In the genomic region with DNA sequence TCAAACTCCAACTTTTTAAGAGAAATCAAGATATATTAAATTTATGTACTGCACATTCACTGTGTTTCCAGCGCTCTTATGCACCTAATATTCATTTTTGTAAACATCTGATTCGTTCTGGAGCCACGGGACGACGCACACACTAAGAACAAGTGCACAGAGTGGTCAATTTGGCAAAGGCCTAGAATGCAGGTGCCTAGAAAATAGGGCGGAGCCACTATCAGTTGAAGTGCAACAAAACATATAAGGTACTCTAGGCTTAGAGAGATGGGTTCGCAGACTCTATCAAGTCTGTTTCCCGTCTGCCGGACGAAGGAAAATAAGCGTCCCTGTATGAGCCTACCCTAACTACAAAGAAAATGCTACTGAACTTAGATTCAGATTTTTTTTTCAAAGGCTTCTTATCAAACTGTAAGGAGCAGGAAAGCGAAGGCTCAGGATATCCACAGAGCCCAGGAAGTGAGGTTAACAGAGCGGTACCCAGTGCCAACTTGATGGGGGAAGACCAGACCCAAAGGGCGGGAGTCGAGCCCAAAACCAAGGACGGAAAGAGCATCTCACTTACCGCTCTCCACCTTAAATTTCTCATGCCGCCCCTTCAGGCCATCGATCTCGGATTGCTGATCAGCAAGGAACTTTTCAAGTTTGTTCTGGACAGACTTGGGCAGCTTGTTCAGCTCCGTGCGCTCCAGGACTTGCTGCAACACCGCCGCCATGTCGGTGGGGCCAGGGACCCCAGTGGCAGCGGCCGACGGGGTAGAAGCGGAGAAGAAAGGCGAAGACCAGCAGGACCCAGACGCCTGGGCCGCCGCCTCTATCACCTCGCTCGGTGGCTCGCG, we compare ENCODE assay signal across 8 cellular contexts. TPM values are rescaled to one million over a fixed set of nuclear protein-coding genes. Genes with fewer than 3 reads are reported as not detected.
A peak's percentile ranks its signal among the peaks of the same experiment; 100 is the strongest.
DNase-seq lines count a peak whose midpoint lies in the region; ATAC-seq and TF ChIP-seq lines count a peak whose summit lies in the region.

No MANE protein-coding gene starts in this region.

- ATAC-seq in HG03196 (IDR thresholded peaks at IDR 0.05; ENCODE audit: unreplicated experiment) = peak; percentile 24

- no peaks in the 10 kb centered on the region for H3K36me3 Mint-ChIP-seq in glutamatergic neuron (ENCODE audit: unreplicated experiment)

- H3K4me3 Mint-ChIP-seq in glutamatergic neuron (ENCODE audit: unreplicated experiment) = peak overlapping the region; percentile 100

- peaks cover 5% of the 10 kb centered on the region for H3K9me3 Mint-ChIP-seq in glutamatergic neuron (ENCODE audit: unreplicated experiment)

- no peak for TF ChIP-seq CTCF in glutamatergic neuron (IDR thresholded peaks at IDR 0.05; ENCODE audit: partially characterized antibody, unreplicated experiment)

- DNase-seq in COR-L47 (lab: John Stamatoyannopoulos, UW) (peak; percentile 32), GM19238 (ENCODE audit: insufficient read length, low spot score) (peak; percentile 10), NCI-H774 (lab: John Stamatoyannopoulos, UW) (peak; percentile 29), glutamatergic neuron (no peak), pons (ENCODE audit: low spot score) (peak; percentile 56), foreskin melanocyte (no peak)
- DNase-seq in activated gamma-delta T cell treated with anti-CD3 and anti-CD28 coated beads, Interleukin-2, amount 50 U/mL, for 16 hours (ENCODE audit: low read depth) = peak; percentile 2

- H3K4me1 Mint-ChIP-seq in glutamatergic neuron (ENCODE audit: low read depth, unreplicated experiment) = peaks cover 1% of the 10 kb centered on the region

- peaks cover 13% of the 10 kb centered on the region for H3K27me3 Mint-ChIP-seq in glutamatergic neuron (ENCODE audit: unreplicated experiment)

- peak overlapping the region; percentile 75 for H3K27ac Mint-ChIP-seq in glutamatergic neuron (ENCODE audit: unreplicated experiment)

RNA-seq across cellular contexts. Expression of a gene that starts 0.5 kb away (rescaled TPM):
- 112 TPM for total RNA-seq in glutamatergic neuron (ENCODE audit: unreplicated experiment)

RNA-seq across cellular contexts. Expression of a gene that starts 1.1 kb away (rescaled TPM):
- 20.6 TPM for total RNA-seq in glutamatergic neuron (ENCODE audit: unreplicated experiment)

Comparison
In these comparisons a context has a peak if more than half of its experiments do, and no peak if none do; other contexts are left out.
1. DNase-seq: peak in COR-L47 (single experiment), GM19238 (single experiment), NCI-H774 (single experiment), activated gamma-delta T cell treated with anti-CD3 and anti-CD28 coated beads, Interleukin-2, amount 50 U/mL, for 16 hours (single experiment) and pons (single experiment); none in glutamatergic neuron (single experiment) and foreskin melanocyte (single experiment).